In genomic region chr17:63991611-63992010, GRCh38 we compare ENCODE assay signal across 17 cellular contexts. TPM values are rescaled to one million over a fixed set of nuclear protein-coding genes. Genes with fewer than 3 reads are reported as not detected.
"Had no signal": no experiment of that assay in that cellular context is flagged by ENCODE, and none has a peak within 500 bp of the region (broad histone marks: within the 10 kb centered on the region; RNA-seq: fewer than 3 reads in every experiment).

No MANE protein-coding gene starts in this region.

- H3K9me3 Mint-ChIP-seq: activated naive CD4-positive, alpha-beta T cell treated with anti-CD3 and anti-CD28 coated beads, Interleukin-2, amount 50 U/mL, for 24 hours; stimulated activated naive B cell treated with anti-CD40 and anti-IgM and Interleukin-4, amounts not matched to agents 10 μg/mL and 1 μg/mL and 100 μg/mL, for 72 hours had no signal

- H3K4me3 ChIP-seq: esophagus squamous epithelium, left lung, right atrium auricular region, SJCRH30, smooth muscle cell had no signal

- H3K36me3 ChIP-seq: esophagus squamous epithelium, left lung, right atrium auricular region, SJCRH30 had no signal

- H3K4me3 Mint-ChIP-seq: brain had no signal

- H3K36me3 Mint-ChIP-seq: activated naive CD4-positive, alpha-beta T cell treated with anti-CD3 and anti-CD28 coated beads, Interleukin-2, amount 50 U/mL, for 24 hours; brain; stimulated activated naive B cell treated with anti-CD40 and anti-IgM and Interleukin-4, amounts not matched to agents 10 μg/mL and 1 μg/mL and 100 μg/mL, for 72 hours had no signal

- H3K27ac ChIP-seq: esophagus squamous epithelium, left lung, right atrium auricular region, SJCRH30 had no signal

- DNase-seq: activated CD4-positive, CD25-positive, alpha-beta regulatory T cell treated with anti-CD3 and anti-CD28 coated beads, Interleukin-2, amount 50 U/mL, for 72 hours; activated CD8-positive, alpha-beta memory T cell treated with anti-CD3 and anti-CD28 coated beads for 24 hours; activated T-cell treated with anti-CD3 and anti-CD28 coated beads for 4 hours; amygdala; esophagus squamous epithelium; foreskin fibroblast; islet precursor cell; left lung; mesendoderm; SJCRH30; stimulated activated naive B cell treated with anti-CD40 and anti-IgM and Interleukin-4, amounts not matched to agents 10 μg/mL and 1 μg/mL and 100 μg/mL, for 72 hours; substantia nigra; trophoblast cell had no signal

- ATAC-seq: left lung; stimulated activated naive B cell treated with anti-CD40 and anti-IgM and Interleukin-4, amounts not matched to agents 10 μg/mL and 1 μg/mL and 100 μg/mL, for 72 hours had no signal

- H3K27me3 ChIP-seq: right atrium auricular region, SJCRH30 had no signal

- H3K9me3 ChIP-seq: esophagus squamous epithelium, left lung, right atrium auricular region, SJCRH30 had no signal

- H3K27me3 Mint-ChIP-seq: activated naive CD4-positive, alpha-beta T cell treated with anti-CD3 and anti-CD28 coated beads, Interleukin-2, amount 50 U/mL, for 24 hours; stimulated activated naive B cell treated with anti-CD40 and anti-IgM and Interleukin-4, amounts not matched to agents 10 μg/mL and 1 μg/mL and 100 μg/mL, for 72 hours had no signal

- H3K4me2 ChIP-seq: smooth muscle cell had no signal

- H3K27ac Mint-ChIP-seq: stimulated activated naive B cell treated with anti-CD40 and anti-IgM and Interleukin-4, amounts not matched to agents 10 μg/mL and 1 μg/mL and 100 μg/mL, for 72 hours had no signal

RNA-seq across cellular contexts. Expression of gene PRR29, which starts 6.5 kb away (rescaled TPM):
- total RNA-seq: smooth muscle cell had no signal

RNA-seq across cellular contexts. Expression of gene SCN4A, which starts 18.9 kb away (rescaled TPM):
- polyA plus RNA-seq: smooth muscle cell had no signal

RNA-seq across cellular contexts. Expression of gene ICAM2, which starts 28.8 kb away (rescaled TPM):
- total RNA-seq: smooth muscle cell had no signal

RNA-seq across cellular contexts. Expression of gene CD79B, which starts 59.5 kb away (rescaled TPM):
- total RNA-seq: smooth muscle cell had no signal
- polyA plus RNA-seq: smooth muscle cell had no signal
